Comparison of ENCODE assay signal across 1 cellular context in genomic region chr6:71368284-71368683, GRCh38.
TF ChIP-seq lines count a peak whose summit lies in the region.

No MANE protein-coding gene starts in this region.

TF ChIP-seq in WTC11, 78 proteins besides CTCF, POLR2A, EP300 and RAD21 (continued from another document):
- TF ChIP-seq ZBTB21 (CRISPR knock-in tag; IDR thresholded peaks at IDR 0.05; ENCODE audit: borderline replicate concordance) (no peak), OVOL2 (CRISPR knock-in tag; IDR thresholded peaks at IDR 0.05; ENCODE audit: borderline replicate concordance) (no peak), ARID4B (CRISPR knock-in tag; IDR thresholded peaks at IDR 0.05; ENCODE audit: borderline replicate concordance) (no peak), ERG (CRISPR knock-in tag; IDR thresholded peaks at IDR 0.05) (no peak), E2F1 (CRISPR knock-in tag; IDR thresholded peaks at IDR 0.05) (no peak), HMGA2 (CRISPR knock-in tag; IDR thresholded peaks at IDR 0.05) (no peak), FOXP1 (CRISPR knock-in tag; IDR thresholded peaks at IDR 0.05; ENCODE audit: borderline replicate concordance) (no peak), GRHL2 (CRISPR knock-in tag; IDR thresholded peaks at IDR 0.05; ENCODE audit: insufficient replicate concordance, severe bottlenecking) (no peak)
